ENCODE assay signal across 18 cellular contexts in genomic region chr12:116799955-116800354, GRCh38.
"Had no signal": no experiment of that assay in that cellular context is flagged by ENCODE, and none has a peak within 500 bp of the region (broad histone marks: within the 10 kb centered on the region; RNA-seq: fewer than 3 reads in every experiment).

No MANE protein-coding gene starts in this region.

- H3K4me3 ChIP-seq: esophagus muscularis mucosa, hepatocyte, lung, pancreas, smooth muscle cell had no signal

- H3K36me3 ChIP-seq: esophagus muscularis mucosa, pancreas had no signal

- H3K27me3 ChIP-seq: esophagus muscularis mucosa, hepatocyte, pancreas had no signal

- ATAC-seq: left cardiac atrium, left ventricle myocardium superior, pancreas, right cardiac atrium had no signal

- H2AFZ ChIP-seq: hepatocyte had no signal

- FAIRE-seq: endometrium, kidney, pancreas had no signal

- H3K4me1 ChIP-seq: esophagus muscularis mucosa, pancreas had no signal

- H3K79me2 ChIP-seq: hepatocyte had no signal

- DNase-seq: effector memory CD4-positive, alpha-beta T cell; head of caudate nucleus; kidney; left cardiac atrium; left ventricle myocardium superior; mesendoderm; naive B cell; occipital lobe; pancreas; right cardiac atrium; stimulated activated CD4-positive, alpha-beta T cell treated with anti-CD3 and anti-CD28 coated beads, Interleukin-2, amount 100 ng/mL, for 48 hours; stimulated activated naive CD4-positive, alpha-beta T cell treated with Interleukin-2 at 50 U/mL for 16 hours; trophoblast cell had no signal

- H3K27ac ChIP-seq: esophagus muscularis mucosa, hepatocyte, pancreas had no signal

- H3K9me3 ChIP-seq: pancreas had no signal

- H3K4me2 ChIP-seq: hepatocyte, smooth muscle cell had no signal
